ENCODE assay signal across 8 cellular contexts in genomic region chr15:41827290-41827879, GRCh38. TPM values are rescaled to one million over a fixed set of nuclear protein-coding genes. Genes with fewer than 3 reads are reported as not detected.
DNase-seq lines count a peak whose midpoint lies in the region; ATAC-seq and TF ChIP-seq lines count a peak whose summit lies in the region.

No MANE protein-coding gene starts in this region.

- DNase-seq in activated gamma-delta T cell treated with Interleukin-2 at 50 U/mL for 16 hours, result peak; percentile 23
- DNase-seq in heart right ventricle, result no peak
- DNase-seq in skeletal muscle cell (ENCODE audit: low read depth), result no peak
- no peak for DNase-seq in foreskin melanocyte
- no peak for DNase-seq in amniotic stem cell (lab: John Stamatoyannopoulos, UW)

- peak in 7 of 8 donors; percentile 1 to 33 (median 9) for ATAC-seq in heart right ventricle
- no peak for ATAC-seq in GM19467 (IDR thresholded peaks at IDR 0.05; ENCODE audit: unreplicated experiment)

- no peaks in the 10 kb centered on the region for H3K36me3 ChIP-seq in ES-I3 (ENCODE audit: insufficient read depth, low read length)
- H3K36me3 ChIP-seq in HUES64 (ENCODE audit: insufficient read depth, low read length), result 0 out of 2 replicates have a peak, but pooled peaks cover 5% of the 10 kb centered on the region
- H3K36me3 ChIP-seq in heart right ventricle, result peaks cover 0 to 49% (median 4%) of the 10 kb centered on the region in 9 donors

- H3K4me1 ChIP-seq in ES-I3 (ENCODE audit: insufficient read depth, low read length), result peaks cover 6% of the 10 kb centered on the region
- peaks cover 10% of the 10 kb centered on the region; the same call in 1 of the 2 replicates for H3K4me1 ChIP-seq in HUES64 (ENCODE audit: insufficient read depth, low read length)
- H3K4me1 ChIP-seq in heart right ventricle, result peaks cover 0 to 32% (median 18%) of the 10 kb centered on the region in 9 donors

- intact Hi-C loops in heart right ventricle (cut with DNase I), result loop anchor here in 5 of 10 donors (5.0 to 10.0 kb wide), 6 partner anchors 55 to 160 kb away; partner anchors contain the start of genes EHD4 (in 5 of the 5), MAPKBP1 (in 1 of the 5) and SPTBN5 (in 1 of the 5)

- H3K9ac ChIP-seq in ES-I3 (ENCODE audit: low read depth, low read length) (peak overlapping the region; percentile 87), HUES64 (ENCODE audit: low read depth, low read length) (peak overlapping the region; percentile 62)

- H3K9me3 ChIP-seq in ES-I3 (ENCODE audit: control insufficient read depth, insufficient read depth, low read length), result no peaks in the 10 kb centered on the region
- H3K9me3 ChIP-seq in HUES64 (ENCODE audit: insufficient read depth, low read depth, low read length), result no peaks in the 10 kb centered on the region
- H3K9me3 ChIP-seq in heart right ventricle, result no peaks in the 10 kb centered on the region

- 3% methylated on average over 37 of the region's 37 CpGs for WGBS in HUES64
- WGBS in heart right ventricle, 2 donors, result 7 to 12% methylated on average over 37 of the region's 37 CpGs

- TF ChIP-seq CTCF in heart right ventricle (IDR thresholded peaks at IDR 0.05), result peak in 2 of 9 donors; percentile 7 to 11

- H3K27ac ChIP-seq in HUES64 (ENCODE audit: low read depth, low read length) (no peak overlapping the region), heart right ventricle (peak overlapping the region in 7 of 10 donors; percentile 32 to 94 (median 60))

- H3K27me3 ChIP-seq in HUES64 (ENCODE audit: insufficient read depth, low read length), result no peaks in the 10 kb centered on the region
- H3K27me3 ChIP-seq in heart right ventricle, result no peaks in the 10 kb centered on the region

- H3K4me3 ChIP-seq in HUES64 (ENCODE audit: low read length), result peak overlapping the region; percentile 80
- H3K4me3 ChIP-seq in heart right ventricle, result peak overlapping the region; percentile 60 to 94 (median 73)
- H3K4me3 ChIP-seq in skeletal muscle cell (ENCODE audit: low read depth, low read length), result peak overlapping the region; percentile 84

RNA-seq across cellular contexts. Expression of gene JMJD7, which starts 0.5 kb away (rescaled TPM):
- 7.2 TPM for polyA plus RNA-seq in HUES64 (2013, experiment 1 of 2)
- 8.3 TPM for polyA plus RNA-seq in HUES64 (2013, experiment 2 of 2)
- total RNA-seq in heart right ventricle, result 10 to 100 TPM; 11.0 to 20.9 (median 12.9) TPM
- 10 to 100 TPM in 1 of 2 donors, 1 to 10 TPM in 1; 8.6 to 23.0 TPM for polyA plus RNA-seq in heart right ventricle

RNA-seq across cellular contexts. Expression of gene PLA2G4B, which starts 11.3 kb away (rescaled TPM):
- 4.5 TPM for polyA plus RNA-seq in HUES64 (2013, experiment 1 of 2)
- 5.5 TPM for polyA plus RNA-seq in HUES64 (2013, experiment 2 of 2)
- 1 to 10 TPM; 1.6 to 6.7 (median 3.2) TPM for total RNA-seq in heart right ventricle
- 10 to 100 TPM in 1 of 2 donors, 1 to 10 TPM in 1; 2.7 to 16.0 TPM for polyA plus RNA-seq in heart right ventricle

RNA-seq across cellular contexts. Expression of gene MAPKBP1, which starts 53.1 kb away (rescaled TPM):
- 5.9 TPM for polyA plus RNA-seq in HUES64 (2013, experiment 1 of 2)
- 7.7 TPM for polyA plus RNA-seq in HUES64 (2013, experiment 2 of 2)
- total RNA-seq in heart right ventricle, result 10 to 100 TPM in 9 of 10 donors, 1 to 10 TPM in 1; 8.3 to 17.0 (median 13.3) TPM
- polyA plus RNA-seq in heart right ventricle, result 10 to 100 TPM in 1 of 2 donors, 1 to 10 TPM in 1; 3.4 to 27.2 TPM
